ENCODE assay signal across 20 cellular contexts in the genomic region with DNA sequence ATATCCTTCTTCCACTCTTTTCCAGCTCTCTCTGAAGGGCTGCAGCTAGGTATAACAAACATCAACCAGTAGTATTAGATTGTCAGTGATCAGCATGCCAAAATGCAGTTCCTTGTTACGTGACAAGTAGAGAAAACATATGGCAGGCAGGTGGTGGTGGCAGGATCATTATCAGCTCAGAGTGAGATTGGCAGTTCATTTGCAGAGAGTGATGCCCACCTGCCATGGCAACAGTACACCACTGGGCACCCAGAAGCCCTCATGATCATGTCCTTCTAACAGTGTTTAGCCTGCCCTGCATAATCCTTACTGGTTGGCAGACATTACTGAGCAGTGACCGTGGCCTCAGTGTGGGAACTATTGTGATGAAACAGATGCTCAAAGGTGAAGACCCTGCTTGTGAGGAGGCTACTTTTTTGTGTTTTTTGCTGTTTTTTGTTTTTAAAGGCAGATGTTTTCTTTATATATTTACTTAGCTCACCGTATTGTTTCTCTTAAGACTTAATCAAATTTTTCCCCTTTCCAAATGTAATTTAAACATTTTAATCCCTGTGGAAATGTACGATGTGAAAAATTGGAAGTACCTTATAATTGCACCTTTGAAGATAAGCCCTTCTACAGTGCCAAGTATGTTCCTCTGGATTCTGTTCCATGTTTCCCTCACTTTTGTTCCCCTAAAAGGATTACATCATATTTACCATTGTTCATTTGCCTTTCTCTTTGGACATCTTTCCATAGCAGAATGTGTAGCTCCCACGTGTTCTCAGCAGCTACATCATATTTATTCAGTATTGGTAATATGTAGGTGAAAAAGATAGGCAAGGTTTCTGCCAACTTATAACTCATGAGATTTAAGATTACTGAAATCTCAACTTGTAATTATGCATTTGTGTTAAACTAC.
A peak's percentile ranks its signal among the peaks of the same experiment; 100 is the strongest.
DNase-seq lines count a peak whose midpoint lies in the region; ATAC-seq lines count a peak whose summit lies in the region.
"Had no signal": no experiment of that assay in that cellular context is flagged by ENCODE, and none has a peak within 500 bp of the region (broad histone marks: within the 10 kb centered on the region; RNA-seq: fewer than 3 reads in every experiment).

No MANE protein-coding gene starts in this region.

- no peak overlapping the region for H3K27ac Mint-ChIP-seq in activated naive CD8-positive, alpha-beta T cell treated with anti-CD3 and anti-CD28 coated beads, Interleukin-2, amount 50 U/mL, for 24 hours

- peaks cover 11% of the 10 kb centered on the region for H3K9me3 Mint-ChIP-seq in activated naive CD8-positive, alpha-beta T cell treated with anti-CD3 and anti-CD28 coated beads, Interleukin-2, amount 50 U/mL, for 24 hours
- H3K9me3 Mint-ChIP-seq: neural crest cell had no signal

- peak overlapping the region; percentile 14 for H3K27ac ChIP-seq in skeletal muscle tissue (ENCODE audit: low read depth, low read length)
- H3K27ac ChIP-seq: C4-2B, SJCRH30 had no signal

- no peak overlapping the region for H3K9ac ChIP-seq in skeletal muscle tissue (ENCODE audit: low read depth in 1 of 3, low read length in 3 of 3)

- H3K4me1 ChIP-seq in skeletal muscle tissue (ENCODE audit: control insufficient read depth in 3 of 3, insufficient read depth in 3 of 3, low read length in 3 of 3): peaks cover 6 to 13% (median 11%) of the 10 kb centered on the region in 3 donors
- H3K4me1 ChIP-seq: SJCRH30 had no signal

- DNase-seq in NCI-H345 (lab: John Stamatoyannopoulos, UW): peak; percentile 51
- DNase-seq in NCI-H345 treated with DMSO at 0.1 percent for 48 hours (lab: John Stamatoyannopoulos, UW; ENCODE audit: unreplicated experiment): no peak
- DNase-seq in NCI-H2171 treated with DMSO at 0.1 percent for 48 hours (lab: John Stamatoyannopoulos, UW): peak; percentile 98
- peak; percentile 80 for DNase-seq in cerebellum (ENCODE audit: low spot score)
- DNase-seq in stimulated activated CD4-positive, alpha-beta T cell treated with anti-CD3 and anti-CD28 coated beads, Interleukin-1b, Interleukin-23, amount 100 ng/mL, for 48 hours: no peak
- no peak for DNase-seq in activated naive CD8-positive, alpha-beta T cell treated with anti-CD3 and anti-CD28 coated beads, Interleukin-2, amount 50 U/mL, for 24 hours
- DNase-seq: activated CD4-positive, CD25-positive, alpha-beta regulatory T cell; central memory CD4-positive, alpha-beta T cell; DMS79; hypothalamus; Kasumi-1; mesendoderm; NCI-H1930; SJCRH30; stimulated activated naive CD8-positive, alpha-beta T cell treated with anti-CD3 and anti-CD28 coated beads, Interleukin-15, Interleukin-2, amounts not matched to agents 100 U/mL and 50 U/mL, for 24 hours; trophoblast cell had no signal

- no peaks in the 10 kb centered on the region for H3K27me3 Mint-ChIP-seq in activated naive CD8-positive, alpha-beta T cell treated with anti-CD3 and anti-CD28 coated beads, Interleukin-2, amount 50 U/mL, for 24 hours

- H3K4me1 Mint-ChIP-seq in activated naive CD8-positive, alpha-beta T cell treated with anti-CD3 and anti-CD28 coated beads, Interleukin-2, amount 50 U/mL, for 24 hours: peaks cover 2% of the 10 kb centered on the region

- no peak overlapping the region for H3K4me3 ChIP-seq in skeletal muscle tissue (ENCODE audit: low read length in 3 of 3)
- H3K4me3 ChIP-seq: SJCRH30 had no signal

- no peaks in the 10 kb centered on the region for H3K27me3 ChIP-seq in skeletal muscle tissue (ENCODE audit: control insufficient read depth in 3 of 3, insufficient read depth in 3 of 3, low read length in 3 of 3)
- H3K27me3 ChIP-seq: SJCRH30 had no signal

- ATAC-seq in HG02852 (IDR thresholded peaks at IDR 0.05; ENCODE audit: unreplicated experiment): no peak
- no peak for ATAC-seq in activated naive CD8-positive, alpha-beta T cell treated with anti-CD3 and anti-CD28 coated beads, Interleukin-2, amount 50 U/mL, for 24 hours
- ATAC-seq: stimulated activated naive CD8-positive, alpha-beta T cell treated with anti-CD3 and anti-CD28 coated beads, Interleukin-15, Interleukin-2, amounts not matched to agents 100 U/mL and 50 U/mL, for 24 hours had no signal

- H3K36me3 Mint-ChIP-seq in activated naive CD8-positive, alpha-beta T cell treated with anti-CD3 and anti-CD28 coated beads, Interleukin-2, amount 50 U/mL, for 24 hours (ENCODE audit: low read depth): peaks cover 54% of the 10 kb centered on the region

- no peaks in the 10 kb centered on the region for H3K36me3 ChIP-seq in skeletal muscle tissue (ENCODE audit: control insufficient read depth in 3 of 3, insufficient read depth in 3 of 3, low read length in 3 of 3)

- H3K9me3 ChIP-seq in skeletal muscle tissue (ENCODE audit: control insufficient read depth in 3 of 3, low read length in 3 of 3): no peaks in the 10 kb centered on the region
- H3K9me3 ChIP-seq: SJCRH30 had no signal

- no peak overlapping the region for H3K4me3 Mint-ChIP-seq in activated naive CD8-positive, alpha-beta T cell treated with anti-CD3 and anti-CD28 coated beads, Interleukin-2, amount 50 U/mL, for 24 hours
- H3K4me3 Mint-ChIP-seq: neural crest cell had no signal

Comparison
In these comparisons a context has a peak if more than half of its experiments do, and no peak if none do; other contexts are left out.
1. DNase-seq: peak in NCI-H345 (single experiment), NCI-H2171 treated with DMSO at 0.1 percent for 48 hours (single experiment) and cerebellum (single experiment); none in NCI-H345 treated with DMSO at 0.1 percent for 48 hours (single experiment), stimulated activated CD4-positive, alpha-beta T cell treated with anti-CD3 and anti-CD28 coated beads, Interleukin-1b, Interleukin-23, amount 100 ng/mL, for 48 hours (single experiment) and activated naive CD8-positive, alpha-beta T cell treated with anti-CD3 and anti-CD28 coated beads, Interleukin-2, amount 50 U/mL, for 24 hours (single experiment).